ENCODE assay signal across 8 cellular contexts in genomic region chr17:78414178-78415162, GRCh38. TPM values are rescaled to one million over a fixed set of nuclear protein-coding genes. Genes with fewer than 3 reads are reported as not detected.
DNase-seq lines count a peak whose midpoint lies in the region; ATAC-seq lines count a peak whose summit lies in the region.

No MANE protein-coding gene starts in this region.

- H3K9ac ChIP-seq in BLaER1 (peak overlapping the region; percentile 47; the same call in 1 of the 2 replicates), skeletal muscle tissue (ENCODE audit: low read depth in 1 of 3, low read length in 3 of 3) (peak overlapping the region; percentile 30 to 62 (median 54)), GM23248 (no peak overlapping the region)

- H3K4me1 ChIP-seq in BLaER1 (peaks cover 61% of the 10 kb centered on the region), skeletal muscle tissue (ENCODE audit: control insufficient read depth in 3 of 3, insufficient read depth in 3 of 3, low read length in 3 of 3) (peaks cover 69 to 78% (median 71%) of the 10 kb centered on the region in 3 donors), GM23248 (ENCODE audit: insufficient read depth) (peaks cover 3% of the 10 kb centered on the region; the same call in 1 of the 2 replicates)

- peak; percentile 54 for DNase-seq in activated CD4-positive, alpha-beta T cell treated with anti-CD3 and anti-CD28 coated beads, Interleukin-2, amount 50 U/mL, for 1 hour
- peak; percentile 29 for DNase-seq in effector CD4-positive, alpha-beta T cell
- DNase-seq in GM23248 (no peak), SK-N-DZ (ENCODE audit: low spot score) (no peak)

- ATAC-seq in HG02884 (IDR thresholded peaks at IDR 0.05; ENCODE audit: unreplicated experiment) (no peak), HG03378 (IDR thresholded peaks at IDR 0.05; ENCODE audit: unreplicated experiment) (no peak)

- H3K4me3 ChIP-seq in BLaER1 = no peak overlapping the region
- H3K4me3 ChIP-seq in skeletal muscle tissue (ENCODE audit: low read length in 3 of 3) = no peak overlapping the region
- no peak overlapping the region for H3K4me3 ChIP-seq in GM23248

- no peaks in the 10 kb centered on the region for H3K9me3 ChIP-seq in BLaER1
- no peaks in the 10 kb centered on the region for H3K9me3 ChIP-seq in skeletal muscle tissue (ENCODE audit: control insufficient read depth in 3 of 3, low read length in 3 of 3)
- H3K9me3 ChIP-seq in GM23248 (ENCODE audit: low read depth) = no peaks in the 10 kb centered on the region

- H3K27ac ChIP-seq in BLaER1 (peak overlapping the region; percentile 58), skeletal muscle tissue (ENCODE audit: low read depth, low read length) (peak overlapping the region; percentile 95), GM23248 (no peak overlapping the region)

- H2AFZ ChIP-seq in GM23248 = no peak overlapping the region

- in situ Hi-C loops in GM23248 (cut with MboI) = no loop called here

- no peaks in the 10 kb centered on the region for H3F3A ChIP-seq in GM23248 (ENCODE audit: insufficient read depth)

- H3K36me3 ChIP-seq in BLaER1 (peaks cover 67% of the 10 kb centered on the region), skeletal muscle tissue (ENCODE audit: control insufficient read depth in 3 of 3, insufficient read depth in 3 of 3, low read length in 3 of 3) (peaks cover 2 to 4% (median 3%) of the 10 kb centered on the region in 3 donors), GM23248 (ENCODE audit: low read depth) (no peaks in the 10 kb centered on the region; the same call in 1 of the 2 replicates)

- WGBS in GM23248 (ENCODE audit: low coverage in 1 of 2, low lambda C conversion rate in 2 of 2, missing lambda C conversion rate in 2 of 2), 2 experiments = 89 to 90% methylated on average over 33 to 34 of the region's 34 CpGs

- peaks cover 56% of the 10 kb centered on the region for H3K79me2 ChIP-seq in GM23248 (ENCODE audit: insufficient read depth)

- peaks cover 89% of the 10 kb centered on the region for H4K20me1 ChIP-seq in BLaER1
- no peaks in the 10 kb centered on the region for H4K20me1 ChIP-seq in GM23248 (ENCODE audit: insufficient read depth)

- H3K27me3 ChIP-seq in BLaER1 = no peaks in the 10 kb centered on the region
- H3K27me3 ChIP-seq in skeletal muscle tissue (ENCODE audit: control insufficient read depth in 3 of 3, insufficient read depth in 3 of 3, low read length in 3 of 3) = no peaks in the 10 kb centered on the region
- H3K27me3 ChIP-seq in GM23248 (replicated peaks; ENCODE audit: insufficient read depth) = no peaks in the 10 kb centered on the region

- H3K4me2 ChIP-seq in BLaER1 (peak overlapping the region; percentile 84), GM23248 (ENCODE audit: unreplicated experiment) (no peak overlapping the region)

- H3K9me2 ChIP-seq in GM23248 (ENCODE audit: insufficient read depth) = no peaks in the 10 kb centered on the region

RNA-seq across cellular contexts. Expression of gene PGS1, which starts 36.0 kb away (rescaled TPM):
- total RNA-seq in skeletal muscle tissue = 15.1 TPM
- total RNA-seq in GM23248 (2014; rRNA removed; shearing (Covaris generic)) = 31.4 and 32.5 TPM in 2 replicates
- polyA plus RNA-seq in GM23248 (2016; fragmentation: Nextera tagmentation; extraction: Ambion mirVana) = 28.6 and 30.2 TPM in 2 replicates
- 49.0 and 52.4 TPM in 2 replicates for polyA plus RNA-seq in SK-N-DZ (2014; cell fraction: cytosol; rRNA removed)
- polyA plus RNA-seq in SK-N-DZ (2014; cell fraction: nucleus; rRNA removed) = 137 and 160 TPM in 2 replicates

RNA-seq across cellular contexts. Expression of gene SOCS3, which starts 54.6 kb away (rescaled TPM):
- 15.7 TPM for total RNA-seq in skeletal muscle tissue
- 47.8 and 50.6 TPM in 2 replicates for total RNA-seq in GM23248 (2014; rRNA removed; shearing (Covaris generic))
- polyA plus RNA-seq in GM23248 (2016; fragmentation: Nextera tagmentation; extraction: Ambion mirVana) = 31.2 and 31.5 TPM in 2 replicates
- polyA plus RNA-seq in SK-N-DZ (2014; cell fraction: cytosol; rRNA removed) = 0.40 and 0.52 TPM in 2 replicates
- 0.81 and 2.2 TPM in 2 replicates for polyA plus RNA-seq in SK-N-DZ (2014; cell fraction: nucleus; rRNA removed)

Comparison
In these comparisons a context has a peak if more than half of its experiments do, and no peak if none do; other contexts are left out.
1. DNase-seq: peak in activated CD4-positive, alpha-beta T cell treated with anti-CD3 and anti-CD28 coated beads, Interleukin-2, amount 50 U/mL, for 1 hour (single experiment) and effector CD4-positive, alpha-beta T cell (single experiment); none in GM23248 (single experiment) and SK-N-DZ (single experiment).